ENCODE assay signal across 22 cellular contexts in the genomic region with DNA sequence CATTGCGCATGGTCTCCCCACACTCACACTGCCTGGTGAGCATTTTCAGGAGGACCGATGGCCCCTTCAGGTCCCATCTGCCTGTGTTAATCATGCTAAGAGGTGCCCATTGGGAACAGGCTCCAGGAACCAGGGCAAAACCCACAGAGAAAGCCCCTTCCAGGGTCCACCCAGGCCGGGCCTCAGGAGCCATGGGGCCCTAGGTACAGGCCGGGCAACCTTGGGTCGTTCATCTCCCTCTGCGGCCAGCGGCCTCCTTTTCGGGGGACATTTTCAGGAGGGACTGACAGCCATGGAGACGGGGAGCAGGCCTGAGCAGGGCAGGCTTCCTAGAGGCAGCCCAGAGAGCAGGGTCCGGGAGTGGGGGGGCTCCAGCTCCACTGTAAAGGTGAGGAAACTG.
DNase-seq lines count a peak whose midpoint lies in the region; ATAC-seq and TF ChIP-seq lines count a peak whose summit lies in the region.
"Had no signal": no experiment of that assay in that cellular context is flagged by ENCODE, and none has a peak within 500 bp of the region (broad histone marks: within the 10 kb centered on the region; RNA-seq: fewer than 3 reads in every experiment).

No MANE protein-coding gene starts in this region.

- H3K9me3 ChIP-seq in endodermal cell (ENCODE audit: control insufficient read depth, low read length): no peaks in the 10 kb centered on the region
- H3K9me3 ChIP-seq: SJSA1 had no signal

- H3K4me1 Mint-ChIP-seq in endodermal cell: no peaks in the 10 kb centered on the region

- no peak overlapping the region for H3K9ac ChIP-seq in endodermal cell (ENCODE audit: extremely low read depth, low read length, poor library complexity, severe bottlenecking)

- H3K4me3 ChIP-seq in endodermal cell (ENCODE audit: low read length): no peak overlapping the region
- H3K4me3 ChIP-seq: K562, SJSA1 had no signal

- no peaks in the 10 kb centered on the region for H3K4me1 ChIP-seq in endodermal cell (ENCODE audit: control insufficient read depth, insufficient read depth, low read length)
- H3K4me1 ChIP-seq: SJSA1 had no signal

- no peak overlapping the region for H3K4me3 Mint-ChIP-seq in endodermal cell

- TF ChIP-seq CTCF in endodermal cell (conservative IDR thresholded peaks at IDR 0.05): no peak

- H3K36me3 Mint-ChIP-seq in endodermal cell (ENCODE audit: low read depth): no peaks in the 10 kb centered on the region

- peaks cover 2% of the 10 kb centered on the region for H3K27me3 Mint-ChIP-seq in endodermal cell (ENCODE audit: insufficient read depth)

- H3K27ac Mint-ChIP-seq in endodermal cell: no peak overlapping the region

- H3K9me3 Mint-ChIP-seq in endodermal cell: peaks cover 11% of the 10 kb centered on the region

- DNase-seq in activated effector memory CD4-positive, alpha-beta T cell treated with anti-CD3 and anti-CD28 coated beads, Interleukin-2, amount 50 U/mL, for 16 hours: peak; percentile 55
- no peak for DNase-seq in activated effector memory CD4-positive, alpha-beta T cell treated with Interleukin-2 at 50 U/mL for 16 hours
- DNase-seq in endodermal cell (peak; percentile 24), SKM-1 treated with dmso at 0.1 percent for 144 hours (lab: John Stamatoyannopoulos, UW; ENCODE audit: unreplicated experiment) (no peak), ureter (ENCODE audit: low spot score) (no peak)
- peak; percentile 13 for DNase-seq in stimulated activated CD8-positive, alpha-beta memory T cell treated with anti-CD3 and anti-CD28 coated beads, Interleukin-4, amount 100 ng/mL, for 48 hours
- DNase-seq: Calu3; DMS79 treated with DMSO at 0.1 percent for 48 hours; GF-D8; Kasumi-1; NCI-H1105; NCI-H1436 treated with DMSO at 0.1 percent for 48 hours; NCI-H187 treated with DMSO at 0.1 percent for 48 hours; NCI-H2107; NCI-H524 treated with DMSO at 0.1 percent for 48 hours; NCI-H82; NK-92 treated with Interleukin-12 subunit alpha and Interleukin-12 subunit beta, amount 100 ng/mL, for 24 hours; PC-3 had no signal

- 84% methylated on average over 6 to 10 of the region's 10 CpGs for WGBS in endodermal cell (ENCODE audit: insufficient coverage in 1 of 2, insufficient read length in 1 of 2), 2 experiments

- no peak for ATAC-seq in GM18858 (IDR thresholded peaks at IDR 0.05; ENCODE audit: unreplicated experiment)
- ATAC-seq: K562, PC-3, Right ventricle myocardium inferior had no signal

- H3K27ac ChIP-seq in endodermal cell (ENCODE audit: low read depth, low read length): no peak overlapping the region
- H3K27ac ChIP-seq: SJSA1 had no signal

- H3K36me3 ChIP-seq in endodermal cell (ENCODE audit: control insufficient read depth, insufficient read depth, low read length): no peaks in the 10 kb centered on the region
- H3K36me3 ChIP-seq: SJSA1 had no signal

- no peaks in the 10 kb centered on the region for H3K27me3 ChIP-seq in endodermal cell (ENCODE audit: control insufficient read depth, insufficient read depth, low read length, poor library complexity, severe bottlenecking)
- H3K27me3 ChIP-seq: SJSA1 had no signal

Comparison
In these comparisons a context has a peak if more than half of its experiments do, and no peak if none do; other contexts are left out.
1. DNase-seq: peak in activated effector memory CD4-positive, alpha-beta T cell treated with anti-CD3 and anti-CD28 coated beads, Interleukin-2, amount 50 U/mL, for 16 hours (single experiment), endodermal cell (single experiment) and stimulated activated CD8-positive, alpha-beta memory T cell treated with anti-CD3 and anti-CD28 coated beads, Interleukin-4, amount 100 ng/mL, for 48 hours (single experiment); none in activated effector memory CD4-positive, alpha-beta T cell treated with Interleukin-2 at 50 U/mL for 16 hours (single experiment), SKM-1 treated with dmso at 0.1 percent for 144 hours (single experiment) and ureter (single experiment).